ENCODE assay signal across 13 cellular contexts in genomic region chr17:31433091-31433790, GRCh38. TPM values are rescaled to one million over a fixed set of nuclear protein-coding genes. Genes with fewer than 3 reads are reported as not detected.
DNase-seq lines count a peak whose midpoint lies in the region; ATAC-seq and TF ChIP-seq lines count a peak whose summit lies in the region.
"Had no signal": no experiment of that assay in that cellular context is flagged by ENCODE, and none has a peak within 500 bp of the region (broad histone marks: within the 10 kb centered on the region; RNA-seq: fewer than 3 reads in every experiment).

No MANE protein-coding gene starts in this region.

- H3K27ac Mint-ChIP-seq in activated naive CD8-positive, alpha-beta T cell treated with anti-CD3 and anti-CD28 coated beads, Interleukin-2, amount 50 U/mL, for 24 hours, result no peak overlapping the region
- no peak overlapping the region for H3K27ac Mint-ChIP-seq in HFFc6

- peak; percentile 21 for DNase-seq in activated naive CD4-positive, alpha-beta T cell treated with Interleukin-2 at 50 U/mL for 16 hours
- no peak for DNase-seq in activated naive CD4-positive, alpha-beta T cell treated with anti-CD3 and anti-CD28 coated beads, Interleukin-2, amount 50 U/mL, for 16 hours
- DNase-seq in T-helper 2 cell, result peak in 3 of 5 experiments; percentile 22 to 85 (median 50)
- no peak for DNase-seq in activated naive CD8-positive, alpha-beta T cell treated with anti-CD3 and anti-CD28 coated beads, Interleukin-2, amount 50 U/mL, for 24 hours
- peak; percentile 2 to 15 for DNase-seq in stimulated activated CD8-positive, alpha-beta memory T cell treated with anti-CD3 and anti-CD28 coated beads, Interleukin-7, amount 100 ng/mL, for 1 hour (ENCODE audit: low read depth in 2 of 2)
- no peak for DNase-seq in HFFc6
- no peak for DNase-seq in A172 (ENCODE audit: low spot score)
- DNase-seq: adrenal gland, glutamatergic neuron, lower lobe of right lung, NCI-H187, occipital lobe had no signal

- peak; percentile 34 for ATAC-seq in activated naive CD8-positive, alpha-beta T cell treated with anti-CD3 and anti-CD28 coated beads, Interleukin-2, amount 50 U/mL, for 24 hours
- ATAC-seq in HG03521 (IDR thresholded peaks at IDR 0.05; ENCODE audit: unreplicated experiment), result no peak

- H3K4me1 Mint-ChIP-seq in activated naive CD8-positive, alpha-beta T cell treated with anti-CD3 and anti-CD28 coated beads, Interleukin-2, amount 50 U/mL, for 24 hours, result peaks cover 13% of the 10 kb centered on the region
- peaks cover 7% of the 10 kb centered on the region; the same call in 1 of the 2 replicates for H3K4me1 Mint-ChIP-seq in HFFc6 (ENCODE audit: low read depth)

- no peak overlapping the region for H3K4me3 Mint-ChIP-seq in activated naive CD8-positive, alpha-beta T cell treated with anti-CD3 and anti-CD28 coated beads, Interleukin-2, amount 50 U/mL, for 24 hours
- no peak overlapping the region for H3K4me3 Mint-ChIP-seq in HFFc6

- H3K27me3 Mint-ChIP-seq in activated naive CD8-positive, alpha-beta T cell treated with anti-CD3 and anti-CD28 coated beads, Interleukin-2, amount 50 U/mL, for 24 hours, result peaks cover 12% of the 10 kb centered on the region
- peaks cover 39% of the 10 kb centered on the region for H3K27me3 Mint-ChIP-seq in HFFc6 (ENCODE audit: insufficient read depth)

- no peaks in the 10 kb centered on the region for H3K9me3 Mint-ChIP-seq in activated naive CD8-positive, alpha-beta T cell treated with anti-CD3 and anti-CD28 coated beads, Interleukin-2, amount 50 U/mL, for 24 hours
- no peaks in the 10 kb centered on the region; the same call in 1 of the 2 replicates for H3K9me3 Mint-ChIP-seq in HFFc6

- TF ChIP-seq CTCF in HFFc6 (IDR thresholded peaks at IDR 0.05), result no peak

- H3K36me3 Mint-ChIP-seq in activated naive CD8-positive, alpha-beta T cell treated with anti-CD3 and anti-CD28 coated beads, Interleukin-2, amount 50 U/mL, for 24 hours (ENCODE audit: low read depth), result no peaks in the 10 kb centered on the region
- H3K36me3 Mint-ChIP-seq in HFFc6 (ENCODE audit: low read depth), result no peaks in the 10 kb centered on the region

RNA-seq across cellular contexts. Expression of gene RAB11FIP4, which starts 41.8 kb away (rescaled TPM):
- total RNA-seq in HFFc6 (2021; fragmentation: NEBNext Ultra II Directional; extraction: Animal tissue kit (Norgen Biotek cat#: 25700)), result under 1 TPM; 0.02 to 0.38 (median 0.09) TPM
- 2.2 and 2.6 TPM in 2 replicates for total RNA-seq in A172 (2014; rRNA removed; shearing (Covaris generic))

Comparison
In these comparisons a context has a peak if more than half of its experiments do, and no peak if none do; other contexts are left out.
1. DNase-seq: peak in activated naive CD4-positive, alpha-beta T cell treated with Interleukin-2 at 50 U/mL for 16 hours (single experiment), T-helper 2 cell (3 of 5) and stimulated activated CD8-positive, alpha-beta memory T cell treated with anti-CD3 and anti-CD28 coated beads, Interleukin-7, amount 100 ng/mL, for 1 hour (2 of 2); none in activated naive CD4-positive, alpha-beta T cell treated with anti-CD3 and anti-CD28 coated beads, Interleukin-2, amount 50 U/mL, for 16 hours (single experiment), activated naive CD8-positive, alpha-beta T cell treated with anti-CD3 and anti-CD28 coated beads, Interleukin-2, amount 50 U/mL, for 24 hours (single experiment), HFFc6 (single experiment) and A172 (single experiment).